19 cellular contexts compared by ENCODE assay signal in the genomic region with DNA sequence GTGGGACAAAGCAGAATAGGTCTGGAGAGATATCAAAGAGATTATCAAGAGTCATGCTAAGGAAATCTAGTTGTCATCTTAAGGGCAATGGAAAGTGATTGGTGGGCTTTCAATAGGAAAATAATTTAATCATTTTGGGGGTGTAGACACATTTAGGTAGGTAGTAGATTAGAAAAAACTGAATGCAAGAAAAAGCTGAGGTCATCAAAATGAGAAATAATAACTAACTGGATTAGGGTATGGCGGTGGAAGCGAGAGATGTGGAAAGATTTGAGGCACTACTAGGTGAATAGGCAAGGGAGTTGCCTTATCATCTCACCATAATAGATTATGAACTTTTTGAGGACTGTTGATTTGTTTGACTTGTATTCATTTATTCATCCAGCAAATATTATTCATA.
DNase-seq lines count a peak whose midpoint lies in the region; ATAC-seq, FAIRE-seq and TF ChIP-seq lines count a peak whose summit lies in the region.
"Had no signal": no experiment of that assay in that cellular context is flagged by ENCODE, and none has a peak within 500 bp of the region (broad histone marks: within the 10 kb centered on the region; RNA-seq: fewer than 3 reads in every experiment).

No MANE protein-coding gene starts in this region.

- H4K91ac ChIP-seq in H1 (replicated peaks; ENCODE audit: insufficient read length, low read length), result no peak overlapping the region

- no peak overlapping the region for H2BK5ac ChIP-seq in H1 (ENCODE audit: low read depth, low read length)

- no peak overlapping the region for H3K18ac ChIP-seq in H1 (ENCODE audit: extremely low read depth, low read length)

- 95% methylated on average over 2 of the region's 2 CpGs for whole genome bisulfite sequencing in A549 (ENCODE audit: missing lambda C conversion rate)
- 100% methylated on average over 2 of the region's 2 CpGs; no CpG with 5 or more reads in 1 of the 2 experiments for WGBS in H1 (ENCODE audit: extremely low coverage in 1 of 2, insufficient coverage in 1 of 2, insufficient read length in 1 of 2, insufficient replicate concordance in 2 of 2, low coverage in 1 of 2, low lambda C conversion rate in 2 of 2, missing lambda C conversion rate in 1 of 2), 2 experiments

- no peak overlapping the region for H4K5ac ChIP-seq in H1 (ENCODE audit: insufficient read length, low read depth, low read length)

- no peak overlapping the region for H2AFZ ChIP-seq in H1 (ENCODE audit: low read length)

- no peaks in the 10 kb centered on the region for H3K79me2 ChIP-seq in H1 (ENCODE audit: control insufficient read depth in 1 of 2, insufficient read depth in 2 of 2, low read length in 2 of 2)

- FAIRE-seq in A549 (lab: Jason Lieb, UNC), result no peak
- FAIRE-seq in H1 (lab: Jason Lieb, UNC), result no peak
- FAIRE-seq: GM12891, GM18507 had no signal

- H2AK5ac ChIP-seq in H1 (ENCODE audit: low read depth, low read length), result no peak overlapping the region

- H3K14ac ChIP-seq in H1 (ENCODE audit: insufficient read length), result no peak overlapping the region

- H2BK20ac ChIP-seq in H1 (ENCODE audit: low read length), result no peak overlapping the region

- H3K27ac ChIP-seq in A549 (no peak overlapping the region), SJSA1 (0 out of 2 replicates have a peak overlapping the region, but pooled peaks have one; percentile 74), H1 (ENCODE audit: low read depth, low read length) (no peak overlapping the region), tibial artery (no peak overlapping the region)

- DNase-seq in A549 (ENCODE audit: low read depth in 1 of 2, low spot score in 1 of 2) (no peak), SJSA1 (ENCODE audit: low read depth in 1 of 2, low spot score in 2 of 2) (no peak), H1 (ENCODE audit: low read depth in 1 of 2, low spot score in 2 of 2) (no peak), cerebellum (ENCODE audit: low spot score) (no peak), tibial artery (no peak), anterior cingulate cortex (lab: John Stamatoyannopoulos, UW) (no peak)
- DNase-seq: 8988T; C1 segment of cervical spinal cord; Calu3; CD4-positive, alpha-beta memory T cell; COR-L47; DMS53; DMS79 treated with DMSO at 0.1 percent for 48 hours; GF-D8; GOT3; H7; HCEC 1CT had no signal

- H3K36me3 ChIP-seq in SJSA1 (peaks cover 2% of the 10 kb centered on the region; the same call in 1 of the 2 replicates), H1 (ENCODE audit: control insufficient read depth in 2 of 4, insufficient read depth in 4 of 4, low read length in 3 of 4) (no peaks in the 10 kb centered on the region), tibial artery (no peaks in the 10 kb centered on the region)

- no peak overlapping the region for H4K8ac ChIP-seq in H1 (ENCODE audit: extremely low read depth, insufficient read depth, low read length)

- no peak for TF ChIP-seq POLR2A in A549 (IDR thresholded peaks at IDR 0.05; ENCODE audit: low read length)
- no peak for TF ChIP-seq POLR2A in H1 (IDR thresholded peaks at IDR 0.05; ENCODE audit: control extremely low read depth in 1 of 2, low read depth in 2 of 2, low read length in 2 of 2)

- H3K4me1 ChIP-seq in A549 (peaks cover 7% of the 10 kb centered on the region; the same call in 2 of the 3 replicates), SJSA1 (replicated peaks) (peaks cover 41% of the 10 kb centered on the region), H1 (replicated peaks in 1 of 4; ENCODE audit: control insufficient read depth in 3 of 4, insufficient read depth in 4 of 4, low read length in 3 of 4) (peaks cover 0 to 2% (median 0%) of the 10 kb centered on the region in 4 experiments; a peak in 2 of 7 replicates), tibial artery (peaks cover 0 to 11% (median 0%) of the 10 kb centered on the region in 4 donors)

- no peak overlapping the region for H2BK15ac ChIP-seq in H1 (ENCODE audit: low read length)

- H3K4ac ChIP-seq in H1 (replicated peaks; ENCODE audit: insufficient read length, low read depth, low read length), result no peak overlapping the region

- no peak for TF ChIP-seq EP300 in A549 (IDR thresholded peaks at IDR 0.05)
- TF ChIP-seq EP300 in H1 (IDR thresholded peaks at IDR 0.05; ENCODE audit: borderline replicate concordance in 1 of 2, low read depth in 2 of 2, low read length in 2 of 2), result no peak

- H3K9me3 ChIP-seq in A549 (no peaks in the 10 kb centered on the region), SJSA1 (replicated peaks) (no peaks in the 10 kb centered on the region), H1 (ENCODE audit: insufficient read depth in 2 of 2, low read depth in 1 of 2, low read length in 1 of 2) (no peaks in the 10 kb centered on the region), tibial artery (no peaks in the 10 kb centered on the region)

- no peak overlapping the region for H3K9ac ChIP-seq in H1 (replicated peaks in 1 of 4; ENCODE audit: extremely low read depth in 1 of 4, low read depth in 3 of 4, low read length in 3 of 4)

- H4K20me1 ChIP-seq in H1 (replicated peaks in 1 of 2; ENCODE audit: control insufficient read depth in 1 of 2, insufficient read depth in 2 of 2, low read length in 2 of 2), result no peaks in the 10 kb centered on the region

- no peak overlapping the region for H2BK120ac ChIP-seq in H1 (replicated peaks; ENCODE audit: low read depth, low read length)

- H3K27me3 ChIP-seq in SJSA1 (replicated peaks), result no peaks in the 10 kb centered on the region
- no peaks in the 10 kb centered on the region for H3K27me3 ChIP-seq in H1 (replicated peaks in 1 of 4; ENCODE audit: control insufficient read depth in 3 of 4, extremely low read depth in 1 of 4, insufficient read depth in 3 of 4, low read length in 3 of 4)
- no peaks in the 10 kb centered on the region for H3K27me3 ChIP-seq in tibial artery

- TF ChIP-seq CTCF in A549 (IDR thresholded peaks at IDR 0.05) (no peak), H1 (IDR thresholded peaks at IDR 0.05; ENCODE audit: control extremely low read depth in 1 of 3, insufficient read depth in 1 of 3, low read depth in 1 of 3, low read length in 3 of 3) (no peak), tibial artery (IDR thresholded peaks at IDR 0.05) (no peak)

- no peak overlapping the region for H2BK12ac ChIP-seq in H1 (ENCODE audit: low read depth, low read length)

- no peak overlapping the region for H3K23ac ChIP-seq in H1 (ENCODE audit: insufficient read length)

- H3K56ac ChIP-seq in H1 (replicated peaks; ENCODE audit: insufficient read length, low read depth, low read length), result no peak overlapping the region

- no peak overlapping the region for H3K4me2 ChIP-seq in A549
- no peak overlapping the region for H3K4me2 ChIP-seq in H1 (ENCODE audit: insufficient read depth in 1 of 2, low read depth in 2 of 2, low read length in 2 of 2)

- CTCF ChIA-PET in A549 (lab: Yijun Ruan, JAX) (no interaction called here), H1 (lab: Charles Lee; ENCODE audit: partially characterized antibody) (interaction anchor here (0.6 kb wide), 1 partner anchor 227 kb away, joined by 3 read pairs; no protein-coding TSS in a partner anchor)

- no peaks in the 10 kb centered on the region for H3K23me2 ChIP-seq in H1 (ENCODE audit: low read depth, low read length)

- no peak for ATAC-seq in A549

- no peaks in the 10 kb centered on the region for H3K79me1 ChIP-seq in H1 (ENCODE audit: low read depth, low read length)

- H3K4me3 ChIP-seq in A549, result no peak overlapping the region
- H3K4me3 ChIP-seq in SJSA1, result no peak overlapping the region
- H3K4me3 ChIP-seq in H1 (ENCODE audit: extremely low read depth in 1 of 4, insufficient read depth in 2 of 4, low read depth in 3 of 4, low read length in 4 of 4), result no peak overlapping the region
- no peak overlapping the region for H3K4me3 ChIP-seq in tibial artery

- TF ChIP-seq RAD21 in A549 (conservative IDR thresholded peaks at IDR 0.05 in 1 of 2, IDR thresholded peaks at IDR 0.05 in 1 of 2) (no peak), H1 (IDR thresholded peaks at IDR 0.05 in 1 of 2, conservative IDR thresholded peaks at IDR 0.05 in 1 of 2; ENCODE audit: low read depth in 2 of 2, low read length in 2 of 2) (no peak)

- intact Hi-C loops in tibial artery (cut with DNase I; ENCODE audit: low total_unique reads), result no loop called here

- POLR2A ChIA-PET in A549 (lab: Yijun Ruan, JAX) (no interaction called here), H1 (lab: Charles Lee; ENCODE audit: partially characterized antibody) (no interaction called here)

TF ChIP-seq in A549, 52 proteins besides CTCF, POLR2A, EP300 and RAD21 (continues in another document):
- TF ChIP-seq MAZ (IDR thresholded peaks at IDR 0.05; ENCODE audit: borderline replicate concordance, low read depth, low read length), result no peak
- TF ChIP-seq, protein P1, sequence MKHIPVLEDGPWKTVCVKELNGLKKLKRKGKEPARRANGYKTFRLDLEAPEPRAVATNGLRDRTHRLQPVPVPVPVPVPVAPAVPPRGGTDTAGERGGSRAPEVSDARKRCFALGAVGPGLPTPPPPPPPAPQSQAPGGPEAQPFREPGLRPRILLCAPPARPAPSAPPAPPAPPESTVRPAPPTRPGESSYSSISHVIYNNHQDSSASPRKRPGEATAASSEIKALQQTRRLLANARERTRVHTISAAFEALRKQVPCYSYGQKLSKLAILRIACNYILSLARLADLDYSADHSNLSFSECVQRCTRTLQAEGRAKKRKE (CRISPR knock-in tag; IDR thresholded peaks at IDR 0.05; ENCODE audit: low read depth), result no peak

TF ChIP-seq in H1, 55 proteins besides CTCF, POLR2A, EP300 and RAD21:
- no peak for TF ChIP-seq KDM1A (IDR thresholded peaks at IDR 0.05; ENCODE audit: borderline replicate concordance, low read length)
- TF ChIP-seq BCL11A (IDR thresholded peaks at IDR 0.05; ENCODE audit: low read depth in 2 of 2, low read length in 2 of 2), result no peak
- no peak for TF ChIP-seq SP4 (IDR thresholded peaks at IDR 0.05; ENCODE audit: low read length)
- peak; percentile 74; the same call in 1 of the 2 replicates for TF ChIP-seq MAFK (IDR thresholded peaks at IDR 0.05; ENCODE audit: low read depth, low read length)
- TF ChIP-seq YY1 (IDR thresholded peaks at IDR 0.05; ENCODE audit: low read depth, low read length), result no peak

Comparison
In these comparisons a context has a peak if more than half of its experiments do, and no peak if none do; other contexts are left out.
1. Of the 18 proteins assayed by ChIP-seq in both H1 and A549: peak only in H1: none; only in A549: none; in both: MAFK; in neither: 17.